Comparison of ENCODE assay signal across 9 cellular contexts in genomic region chr11:57426439-57426753, GRCh38. TPM values are rescaled to one million over a fixed set of nuclear protein-coding genes. Genes with fewer than 3 reads are reported as not detected.
DNase-seq lines count a peak whose midpoint lies in the region; ATAC-seq lines count a peak whose summit lies in the region.
"Had no signal": no experiment of that assay in that cellular context is flagged by ENCODE, and none has a peak within 500 bp of the region (broad histone marks: within the 10 kb centered on the region; RNA-seq: fewer than 3 reads in every experiment).

No MANE protein-coding gene starts in this region.

- H3K4me3 Mint-ChIP-seq in naive thymus-derived CD4-positive, alpha-beta T cell: peak overlapping the region; percentile 83 to 92 (median 89)

- H3K27ac ChIP-seq in naive thymus-derived CD4-positive, alpha-beta T cell (ENCODE audit: low read depth, low read length): peak overlapping the region; percentile 62

- H3K36me3 Mint-ChIP-seq in naive thymus-derived CD4-positive, alpha-beta T cell: peaks cover 0 to 23% (median 13%) of the 10 kb centered on the region in 5 donors

- peaks cover 40 to 56% (median 50%) of the 10 kb centered on the region in 7 donors for H3K4me1 Mint-ChIP-seq in naive thymus-derived CD4-positive, alpha-beta T cell

- no peak for ATAC-seq in naive thymus-derived CD4-positive, alpha-beta T cell
- ATAC-seq in HG02642 (IDR thresholded peaks at IDR 0.05; ENCODE audit: poor library complexity, unreplicated experiment): no peak
- no peak for ATAC-seq in HG02884 (IDR thresholded peaks at IDR 0.05; ENCODE audit: unreplicated experiment)

- no peaks in the 10 kb centered on the region for H3K27me3 ChIP-seq in naive thymus-derived CD4-positive, alpha-beta T cell (ENCODE audit: control insufficient read depth in 2 of 2, insufficient read depth in 2 of 2, low read length in 2 of 2)

- peaks cover 0 to 5% (median 0%) of the 10 kb centered on the region in 3 experiments for H3K36me3 ChIP-seq in naive thymus-derived CD4-positive, alpha-beta T cell (ENCODE audit: control insufficient read depth in 2 of 3, insufficient read depth in 3 of 3, low read length in 3 of 3)

- DNase-seq in DMS79 (lab: John Stamatoyannopoulos, UW) (peak; percentile 66), NCI-H510A (lab: John Stamatoyannopoulos, UW) (peak; percentile 30), cerebellar cortex (ENCODE audit: low spot score) (peak; percentile 3), dedifferentiated amniotic fluid mesenchymal stem cell (ENCODE audit: extremely low spot score) (no peak), NOMO-1 (lab: John Stamatoyannopoulos, UW; ENCODE audit: unreplicated experiment in 2 of 2) (no peak)
- no peak for DNase-seq in naive thymus-derived CD4-positive, alpha-beta T cell

- peaks cover 0 to 24% (median 0%) of the 10 kb centered on the region in 5 donors for H3K27me3 Mint-ChIP-seq in naive thymus-derived CD4-positive, alpha-beta T cell

- peaks cover 24 to 43% of the 10 kb centered on the region in 2 donors for H3K4me1 ChIP-seq in naive thymus-derived CD4-positive, alpha-beta T cell (ENCODE audit: control insufficient read depth in 2 of 2, insufficient read depth in 2 of 2, low read length in 2 of 2)

- no peaks in the 10 kb centered on the region for H3K9me3 Mint-ChIP-seq in naive thymus-derived CD4-positive, alpha-beta T cell

- no peaks in the 10 kb centered on the region for H3K9me3 ChIP-seq in naive thymus-derived CD4-positive, alpha-beta T cell (ENCODE audit: control insufficient read depth in 2 of 3, low read length in 3 of 3)

- intact Hi-C loops in naive thymus-derived CD4-positive, alpha-beta T cell (cut with micrococcal nuclease): loop anchor here (2.0 to 10.0 kb wide), 6 partner anchors 32 to 1148 kb away; partner anchors contain the start of genes CLP1 (in 1 of the 2), LPXN (in 1 of the 2), P2RX3 (in 1 of the 2) and SSRP1 (in 1 of the 2)

- CTCF ChIA-PET in naive thymus-derived CD4-positive, alpha-beta T cell (lab: Charles Lee): interaction anchor here (4.0 kb wide), 1 partner anchor 31 kb away, joined by 17 read pairs; no protein-coding TSS in a partner anchor

- POLR2A ChIA-PET in naive thymus-derived CD4-positive, alpha-beta T cell (lab: Charles Lee): interaction anchor here (0.6 to 1.4 kb wide), 4 partner anchors 10 to 96 kb away, joined by 3 to 5 read pairs (median 3); no protein-coding TSS in a partner anchor

- peak overlapping the region; percentile 56 for H3K4me3 ChIP-seq in naive thymus-derived CD4-positive, alpha-beta T cell (ENCODE audit: low read length)

- H3K27ac Mint-ChIP-seq in naive thymus-derived CD4-positive, alpha-beta T cell: peak overlapping the region; percentile 52 to 93 (median 79)

RNA-seq across cellular contexts. Expression of gene SLC43A3, which starts 0.5 kb away (rescaled TPM):
- 10 to 100 TPM; 10.5 to 67.9 (median 12.2) TPM for total RNA-seq in naive thymus-derived CD4-positive, alpha-beta T cell
- 10 to 100 TPM; 10.0 to 16.7 TPM for polyA plus RNA-seq in naive thymus-derived CD4-positive, alpha-beta T cell

RNA-seq across cellular contexts. Expression of gene RTN4RL2, which starts 33.9 kb away (rescaled TPM):
- under 1 TPM in 3 of 5 experiments, not detected in 2; 0.19 to 0.47 (median 0.27) TPM for total RNA-seq in naive thymus-derived CD4-positive, alpha-beta T cell
- under 1 TPM; 0.08 to 0.44 TPM for polyA plus RNA-seq in naive thymus-derived CD4-positive, alpha-beta T cell

RNA-seq across cellular contexts. Expression of gene PRG2, which starts 35.9 kb away (rescaled TPM):
- 1 to 10 TPM in 1 of 5 experiments, under 1 TPM in 2, not detected in 2; 0.44 to 1.7 (median 0.48) TPM for total RNA-seq in naive thymus-derived CD4-positive, alpha-beta T cell
- polyA plus RNA-seq in naive thymus-derived CD4-positive, alpha-beta T cell: not detected
- total RNA-seq: LHCN-M2 had no signal

RNA-seq across cellular contexts. Expression of gene PRG3, which starts 45.4 kb away (rescaled TPM):
- total RNA-seq in naive thymus-derived CD4-positive, alpha-beta T cell: not detected
- polyA plus RNA-seq in naive thymus-derived CD4-positive, alpha-beta T cell: not detected
- total RNA-seq: LHCN-M2 had no signal

Comparison
In these comparisons a context has a peak if more than half of its experiments do, and no peak if none do; other contexts are left out.
1. DNase-seq: peak in DMS79 (single experiment), NCI-H510A (single experiment) and cerebellar cortex (single experiment); none in naive thymus-derived CD4-positive, alpha-beta T cell (0 of 9), dedifferentiated amniotic fluid mesenchymal stem cell (single experiment) and NOMO-1 (0 of 2).